ENCODE assay signal across 13 cellular contexts in genomic region chr7:47893238-47893637, GRCh38. TPM values are rescaled to one million over a fixed set of nuclear protein-coding genes. Genes with fewer than 3 reads are reported as not detected.
DNase-seq lines count a peak whose midpoint lies in the region; TF ChIP-seq lines count a peak whose summit lies in the region.
"Had no signal": no experiment of that assay in that cellular context is flagged by ENCODE, and none has a peak within 500 bp of the region (broad histone marks: within the 10 kb centered on the region; RNA-seq: fewer than 3 reads in every experiment).

No MANE protein-coding gene starts in this region.

- no peak overlapping the region for H3K27ac ChIP-seq in OCI-LY1 (ENCODE audit: low read depth, low read length, poor library complexity, severe bottlenecking)
- no peak overlapping the region for H3K27ac ChIP-seq in transverse colon
- H3K27ac ChIP-seq: left lung, sigmoid colon had no signal

- H3K9me3 ChIP-seq in OCI-LY1 (ENCODE audit: low read length) (no peaks in the 10 kb centered on the region), transverse colon (no peaks in the 10 kb centered on the region)
- H3K9me3 ChIP-seq: left lung, sigmoid colon had no signal

- no peak for DNase-seq in AG09319 (ENCODE audit: extremely low read depth, low read depth)
- no peak for DNase-seq in foreskin fibroblast
- no peak for DNase-seq in COR-L47 (lab: John Stamatoyannopoulos, UW)
- DNase-seq in NCI-H146 treated with DMSO at 0.1 percent for 48 hours (lab: John Stamatoyannopoulos, UW; ENCODE audit: unreplicated experiment): no peak
- no peak for DNase-seq in RKO (ENCODE audit: low spot score)
- no peak for DNase-seq in transverse colon
- DNase-seq: activated naive CD4-positive, alpha-beta T cell; DMS79; left lung; NCI-H345; sigmoid colon had no signal

- no peaks in the 10 kb centered on the region for H3K79me2 ChIP-seq in OCI-LY1 (ENCODE audit: insufficient read depth, low read length)

- TF ChIP-seq POLR2A in transverse colon (IDR thresholded peaks at IDR 0.05): no peak

- H4K20me1 ChIP-seq in OCI-LY1 (ENCODE audit: insufficient read depth, low read length): no peaks in the 10 kb centered on the region

- intact Hi-C loops in transverse colon (cut with DNase I; ENCODE audit: low total_unique reads): no loop called here

- 72 to 100% methylated on average over 3 to 10 of the region's 10 CpGs for WGBS in transverse colon (ENCODE audit: low coverage in 1 of 2), 2 donors

- H3K9me2 ChIP-seq in OCI-LY1 (ENCODE audit: low read depth, low read length): no peaks in the 10 kb centered on the region

- no peak for TF ChIP-seq EP300 in transverse colon (IDR thresholded peaks at IDR 0.05; ENCODE audit: low read depth)

- TF ChIP-seq CTCF in AG09319 (IDR thresholded peaks at IDR 0.05; ENCODE audit: low read depth, low read length) (peak; percentile 5), GM12875 (IDR thresholded peaks at IDR 0.05; ENCODE audit: borderline replicate concordance, insufficient read depth, low read depth, low read length) (peak; percentile 60; the same call in 1 of the 2 replicates), OCI-LY1 (IDR thresholded peaks at IDR 0.05; ENCODE audit: low read length) (peak; percentile 77), foreskin fibroblast (IDR thresholded peaks at IDR 0.05; ENCODE audit: low read depth, low read length) (peak; percentile 18), transverse colon (IDR thresholded peaks at IDR 0.05) (peak in 2 of 5 experiments; percentile 7 to 17)

- H3K4me3 ChIP-seq in GM12875 (ENCODE audit: low read depth, low read length) (no peak overlapping the region), OCI-LY1 (ENCODE audit: low read depth, low read length, poor library complexity, severe bottlenecking) (no peak overlapping the region), foreskin fibroblast (ENCODE audit: low read depth in 1 of 2, low read length in 2 of 2) (no peak overlapping the region), transverse colon (no peak overlapping the region)
- H3K4me3 ChIP-seq: left lung, sigmoid colon had no signal

- in situ Hi-C loops in transverse colon (cut with MboI; ENCODE audit: low pct_ligation_motif_present in 1 of 4, low pct_unique_long_range_greater_than_20kb in 1 of 4, low sequenced_read_pairs in 3 of 4): no loop called here

- H3K4me2 ChIP-seq in OCI-LY1 (ENCODE audit: low read length): no peak overlapping the region

- H3K36me3 ChIP-seq in OCI-LY1 (ENCODE audit: insufficient read depth, low read length) (no peaks in the 10 kb centered on the region), transverse colon (no peaks in the 10 kb centered on the region)
- H3K36me3 ChIP-seq: left lung, sigmoid colon had no signal

- H2AFZ ChIP-seq in OCI-LY1 (ENCODE audit: low read length): no peak overlapping the region

- no peaks in the 10 kb centered on the region for H3F3A ChIP-seq in OCI-LY1 (ENCODE audit: insufficient read depth, low read length)

- H3K27me3 ChIP-seq in OCI-LY1 (ENCODE audit: insufficient read depth, low read length) (peaks cover 9% of the 10 kb centered on the region; the same call in 1 of the 2 replicates), transverse colon (no peaks in the 10 kb centered on the region)
- H3K27me3 ChIP-seq: left lung, sigmoid colon had no signal

- H3K4me1 ChIP-seq in OCI-LY1 (ENCODE audit: insufficient read depth, low read length, severe bottlenecking) (no peaks in the 10 kb centered on the region), transverse colon (peaks cover 0 to 4% (median 0%) of the 10 kb centered on the region in 4 donors)
- H3K4me1 ChIP-seq: left lung, sigmoid colon had no signal

- no peak overlapping the region for H3K9ac ChIP-seq in OCI-LY1 (ENCODE audit: low read length)

RNA-seq across cellular contexts. Expression of gene PKD1L1, which starts 55.0 kb away (rescaled TPM):
- total RNA-seq in transverse colon: 10 to 100 TPM in 2 of 4 donors, 1 to 10 TPM in 1, under 1 TPM in 1; 0.41 to 37.4 (median 17.5) TPM
